ENCODE assay signal across 33 cellular contexts in genomic region chr10:127033569-127034175, GRCh38.
DNase-seq lines count a peak whose midpoint lies in the region; ATAC-seq, FAIRE-seq and TF ChIP-seq lines count a peak whose summit lies in the region.
"Had no signal": no experiment of that assay in that cellular context is flagged by ENCODE, and none has a peak within 500 bp of the region (broad histone marks: within the 10 kb centered on the region; RNA-seq: fewer than 3 reads in every experiment).

No MANE protein-coding gene starts in this region.

- POLR2A ChIA-PET in WTC11 (lab: Charles Lee), result no interaction called here
- POLR2A ChIA-PET in CD8-positive, alpha-beta T cell (lab: Charles Lee), result no interaction called here

- no peak overlapping the region for H3K4me3 ChIP-seq in neural progenitor cell
- H3K4me3 ChIP-seq in pancreas, result no peak overlapping the region
- H3K4me3 ChIP-seq in CD8-positive, alpha-beta T cell (ENCODE audit: low read depth, low read length), result no peak overlapping the region
- H3K4me3 ChIP-seq: BLaER1, esophagus squamous epithelium, gastrocnemius medialis, left ventricle myocardium inferior, suprapubic skin had no signal

- H2BK120ac ChIP-seq in H9 (ENCODE audit: low read depth, low read length, poor library complexity, severe bottlenecking), result no peak overlapping the region

- no CpG with 5 or more reads among the region's 9 CpGs for WGBS in H9 (ENCODE audit: extremely low coverage, insufficient read length, low lambda C conversion rate)
- WGBS in pancreas, 2 donors, result 92% methylated on average over 9 of the region's 9 CpGs

- H3K9me3 ChIP-seq in H9 (ENCODE audit: control insufficient read depth, low read depth, low read length) (no peaks in the 10 kb centered on the region), neural progenitor cell (ENCODE audit: low read depth) (no peaks in the 10 kb centered on the region), pancreas (no peaks in the 10 kb centered on the region)
- no peaks in the 10 kb centered on the region for H3K9me3 ChIP-seq in CD8-positive, alpha-beta T cell (ENCODE audit: low read length)
- H3K9me3 ChIP-seq: BLaER1, esophagus squamous epithelium, gastrocnemius medialis, left ventricle myocardium inferior, SK-N-SH, suprapubic skin had no signal

- no peaks in the 10 kb centered on the region for H3K4me1 Mint-ChIP-seq in H9
- H3K4me1 Mint-ChIP-seq in WTC11, result no peaks in the 10 kb centered on the region
- peaks cover 11% of the 10 kb centered on the region for H3K4me1 Mint-ChIP-seq in neural progenitor cell
- no peaks in the 10 kb centered on the region for H3K4me1 Mint-ChIP-seq in CD8-positive, alpha-beta T cell (ENCODE audit: low read depth)
- H3K4me1 Mint-ChIP-seq: activated naive CD8-positive, alpha-beta T cell treated with anti-CD3 and anti-CD28 coated beads, Interleukin-2, amount 10 ng/mL, durations not matched to agents 7 days and 5 days; IgD-negative memory B cell; naive B cell; stimulated activated naive B cell treated with anti-CD40 and anti-IgM and Interleukin-4, amounts not matched to agents 10 μg/mL and 1 μg/mL and 100 μg/mL, for 72 hours had no signal

- H3K27me3 Mint-ChIP-seq in H9 (ENCODE audit: low read depth) (no peaks in the 10 kb centered on the region), WTC11 (ENCODE audit: low read depth) (no peaks in the 10 kb centered on the region), neural progenitor cell (ENCODE audit: insufficient read depth, low read depth) (no peaks in the 10 kb centered on the region)
- no peaks in the 10 kb centered on the region for H3K27me3 Mint-ChIP-seq in CD8-positive, alpha-beta T cell (ENCODE audit: low read depth)
- H3K27me3 Mint-ChIP-seq: activated naive CD8-positive, alpha-beta T cell treated with anti-CD3 and anti-CD28 coated beads, Interleukin-2, amount 10 ng/mL, durations not matched to agents 7 days and 5 days; IgD-negative memory B cell; naive B cell; stimulated activated naive B cell treated with anti-CD40 and anti-IgM and Interleukin-4, amounts not matched to agents 10 μg/mL and 1 μg/mL and 100 μg/mL, for 72 hours had no signal

- H2BK5ac ChIP-seq in H9 (ENCODE audit: insufficient read length, low read length), result no peak overlapping the region

- CTCF ChIA-PET in WTC11 (lab: Charles Lee), result no interaction called here
- CTCF ChIA-PET in CD8-positive, alpha-beta T cell (lab: Charles Lee), result no interaction called here

- H3K36me3 Mint-ChIP-seq in H9 (ENCODE audit: insufficient read depth in 1 of 3, low read depth in 3 of 3) (peaks cover 25 to 68% (median 61%) of the 10 kb centered on the region in 3 experiments; a peak in 6 of 7 replicates), WTC11 (peaks cover 68% of the 10 kb centered on the region), neural progenitor cell (peaks cover 12% of the 10 kb centered on the region)
- H3K36me3 Mint-ChIP-seq in CD8-positive, alpha-beta T cell, result no peaks in the 10 kb centered on the region
- H3K36me3 Mint-ChIP-seq: activated naive CD8-positive, alpha-beta T cell treated with anti-CD3 and anti-CD28 coated beads, Interleukin-2, amount 10 ng/mL, durations not matched to agents 7 days and 5 days; IgD-negative memory B cell; naive B cell; stimulated activated naive B cell treated with anti-CD40 and anti-IgM and Interleukin-4, amounts not matched to agents 10 μg/mL and 1 μg/mL and 100 μg/mL, for 72 hours had no signal

- H3K14ac ChIP-seq in H9 (ENCODE audit: insufficient read depth, low read length), result no peak overlapping the region

- H3K36me3 ChIP-seq in neural progenitor cell, result no peaks in the 10 kb centered on the region
- H3K36me3 ChIP-seq in pancreas, result peaks cover 0 to 33% (median 4%) of the 10 kb centered on the region in 3 donors
- no peaks in the 10 kb centered on the region for H3K36me3 ChIP-seq in CD8-positive, alpha-beta T cell (ENCODE audit: insufficient read depth, low read length)
- H3K36me3 ChIP-seq: BLaER1, gastrocnemius medialis had no signal

- H3K9me3 Mint-ChIP-seq in H9, result no peaks in the 10 kb centered on the region
- H3K9me3 Mint-ChIP-seq in WTC11, result no peaks in the 10 kb centered on the region
- no peaks in the 10 kb centered on the region for H3K9me3 Mint-ChIP-seq in neural progenitor cell
- H3K9me3 Mint-ChIP-seq in CD8-positive, alpha-beta T cell, result no peaks in the 10 kb centered on the region
- H3K9me3 Mint-ChIP-seq: activated naive CD8-positive, alpha-beta T cell treated with anti-CD3 and anti-CD28 coated beads, Interleukin-2, amount 10 ng/mL, durations not matched to agents 7 days and 5 days; mesothelial cell of epicardium; stimulated activated naive B cell treated with anti-CD40 and anti-IgM and Interleukin-4, amounts not matched to agents 10 μg/mL and 1 μg/mL and 100 μg/mL, for 72 hours; T-helper 1 cell treated with Interleukin-12 subunit alpha and Interleukin-12 subunit beta and Interleukin-4 antibody, amounts not matched to agents 30 μg/mL and 1 μg/mL, for 36 hours had no signal

- H2AK5ac ChIP-seq in H9 (ENCODE audit: insufficient read length, low read length), result no peak overlapping the region

- H3K79me1 ChIP-seq in H9 (ENCODE audit: insufficient read depth, low read depth, low read length, poor library complexity, severe bottlenecking), result no peaks in the 10 kb centered on the region

- no peak overlapping the region for H4K5ac ChIP-seq in H9 (ENCODE audit: insufficient read length, low read depth, low read length)

- H3T11ph ChIP-seq in H9 (ENCODE audit: low read length), result no peak overlapping the region

- no peak overlapping the region for H3K4ac ChIP-seq in H9 (ENCODE audit: low read depth, low read length)

- H3F3A ChIP-seq in neural progenitor cell (ENCODE audit: low read depth), result no peaks in the 10 kb centered on the region

- H3K27ac ChIP-seq in H9 (ENCODE audit: insufficient read length, low read depth, low read length), result no peak overlapping the region
- H3K27ac ChIP-seq in epithelial cell of prostate, result peak overlapping the region; percentile 5
- no peak overlapping the region for H3K27ac ChIP-seq in neural progenitor cell
- H3K27ac ChIP-seq in pancreas, result no peak overlapping the region
- H3K27ac ChIP-seq in CD8-positive, alpha-beta T cell (ENCODE audit: low read depth, low read length), result no peak overlapping the region
- H3K27ac ChIP-seq: BLaER1, esophagus squamous epithelium, gastrocnemius medialis, left ventricle myocardium inferior, suprapubic skin had no signal

- H3K27me3 ChIP-seq in H9 (ENCODE audit: insufficient read depth, low read length) (no peaks in the 10 kb centered on the region), neural progenitor cell (no peaks in the 10 kb centered on the region), pancreas (no peaks in the 10 kb centered on the region)
- H3K27me3 ChIP-seq in CD8-positive, alpha-beta T cell (ENCODE audit: insufficient read depth, low read length), result no peaks in the 10 kb centered on the region
- H3K27me3 ChIP-seq: BLaER1, esophagus squamous epithelium, gastrocnemius medialis, suprapubic skin had no signal

- no peak overlapping the region for H3K56ac ChIP-seq in H9 (ENCODE audit: insufficient read length, low read depth, low read length)

- TF ChIP-seq CTCF in H9 (conservative IDR thresholded peaks at IDR 0.05) (no peak), WTC11 (IDR thresholded peaks at IDR 0.05) (no peak), neural progenitor cell (IDR thresholded peaks at IDR 0.05) (no peak), pancreas (IDR thresholded peaks at IDR 0.05) (no peak)
- no peak for TF ChIP-seq CTCF in CD8-positive, alpha-beta T cell (IDR thresholded peaks at IDR 0.05)

- H3K9ac ChIP-seq in H9 (ENCODE audit: extremely low read depth, insufficient read length, low read length) (no peak overlapping the region), neural progenitor cell (no peak overlapping the region)
- H3K9ac ChIP-seq: BLaER1, SK-N-SH had no signal

- H3K4me3 Mint-ChIP-seq in H9, result no peak overlapping the region
- no peak overlapping the region for H3K4me3 Mint-ChIP-seq in WTC11
- no peak overlapping the region for H3K4me3 Mint-ChIP-seq in neural progenitor cell
- no peak overlapping the region for H3K4me3 Mint-ChIP-seq in CD8-positive, alpha-beta T cell
- H3K4me3 Mint-ChIP-seq: activated naive CD8-positive, alpha-beta T cell treated with anti-CD3 and anti-CD28 coated beads, Interleukin-2, amount 10 ng/mL, durations not matched to agents 7 days and 5 days; IgD-negative memory B cell; immature natural killer cell; mesothelial cell of epicardium; naive B cell; stimulated activated naive B cell treated with anti-CD40 and anti-IgM and Interleukin-4, amounts not matched to agents 10 μg/mL and 1 μg/mL and 100 μg/mL, for 72 hours; T-helper 1 cell treated with Interleukin-12 subunit alpha and Interleukin-12 subunit beta and Interleukin-4 antibody, amounts not matched to agents 30 μg/mL and 1 μg/mL, for 36 hours had no signal

- H2BK12ac ChIP-seq in H9 (ENCODE audit: insufficient read length, low read depth, low read length), result no peak overlapping the region

- no peak for FAIRE-seq in pancreas (lab: Jason Lieb, UNC)
- FAIRE-seq: H1, urothelium cell line had no signal

- no peak overlapping the region for H2BK20ac ChIP-seq in H9 (ENCODE audit: low read depth, low read length, poor library complexity, severe bottlenecking)

- H4K91ac ChIP-seq in H9 (ENCODE audit: insufficient read length, low read depth, low read length), result no peak overlapping the region

- no peak overlapping the region for H4K8ac ChIP-seq in H9 (replicated peaks; ENCODE audit: insufficient read length, low read depth, low read length)

- H3K27ac Mint-ChIP-seq in H9 (peak overlapping the region in 2 of 3 experiments; percentile 5 to 58; a peak in 2 of 7 replicates), WTC11 (peak overlapping the region; percentile 91), neural progenitor cell (peak overlapping the region; percentile 43)
- no peak overlapping the region for H3K27ac Mint-ChIP-seq in CD8-positive, alpha-beta T cell
- H3K27ac Mint-ChIP-seq: activated naive CD8-positive, alpha-beta T cell treated with anti-CD3 and anti-CD28 coated beads, Interleukin-2, amount 10 ng/mL, durations not matched to agents 7 days and 5 days; IgD-negative memory B cell; immature natural killer cell; mesothelial cell of epicardium; naive B cell; stimulated activated naive B cell treated with anti-CD40 and anti-IgM and Interleukin-4, amounts not matched to agents 10 μg/mL and 1 μg/mL and 100 μg/mL, for 72 hours; T-helper 1 cell treated with Interleukin-12 subunit alpha and Interleukin-12 subunit beta and Interleukin-4 antibody, amounts not matched to agents 30 μg/mL and 1 μg/mL, for 36 hours had no signal

- DNase-seq in H9 (no peak), WTC11 (ENCODE audit: low spot score) (no peak), epithelial cell of prostate (ENCODE audit: low read depth, low spot score) (no peak), neural progenitor cell (ENCODE audit: low spot score) (no peak), NCI-H2196 (lab: John Stamatoyannopoulos, UW; ENCODE audit: unreplicated experiment) (no peak), pancreas (no peak)
- no peak for DNase-seq in CD8-positive, alpha-beta T cell
- DNase-seq: activated CD8-positive, alpha-beta memory T cell treated with anti-CD3 and anti-CD28 coated beads for 24 hours; activated gamma-delta T cell; activated naive CD8-positive, alpha-beta T cell treated with anti-CD3 and anti-CD28 coated beads, Interleukin-2, amount 10 ng/mL, durations not matched to agents 7 days and 5 days; activated T-cell treated with anti-CD3 and anti-CD28 coated beads, Interleukin-2, amount 50 U/mL, for 1 hour; effector memory CD4-positive, alpha-beta T cell; esophagus squamous epithelium; gastrocnemius medialis; hippocampal formation; immature natural killer cell; left ventricle myocardium inferior; naive B cell; NCI-H1048; NCI-H1694 treated with DMSO at 0.1 percent for 48 hours; NCI-H774; right cardiac atrium; SK-N-SH; stimulated activated CD4-positive, alpha-beta T cell treated with anti-CD3 and anti-CD28 coated beads, Interleukin-4, amount 100 ng/mL, for 4 hours; stimulated activated naive B cell treated with anti-CD40 and anti-IgM and Interleukin-4, amounts not matched to agents 10 μg/mL and 1 μg/mL and 100 μg/mL, for 72 hours had no signal

- H3K4me2 ChIP-seq in H9 (ENCODE audit: insufficient read depth, insufficient read length, low read length) (no peak overlapping the region), neural progenitor cell (no peak overlapping the region)
- H3K4me2 ChIP-seq: BLaER1, SK-N-SH had no signal

- ATAC-seq in WTC11, result no peak
- no peak for ATAC-seq in pancreas
- ATAC-seq in GM21526 (IDR thresholded peaks at IDR 0.05; ENCODE audit: low FRiP score, unreplicated experiment), result no peak
- no peak for ATAC-seq in CD8-positive, alpha-beta T cell
- ATAC-seq: gastrocnemius medialis; right cardiac atrium; stimulated activated naive B cell treated with anti-CD40 and anti-IgM and Interleukin-4, amounts not matched to agents 10 μg/mL and 1 μg/mL and 100 μg/mL, for 72 hours had no signal

- H3K4me1 ChIP-seq in H9 (ENCODE audit: insufficient read depth, low read length), result no peaks in the 10 kb centered on the region
- H3K4me1 ChIP-seq in neural progenitor cell, result peaks cover 4% of the 10 kb centered on the region
- H3K4me1 ChIP-seq in pancreas, result no peaks in the 10 kb centered on the region
- no peaks in the 10 kb centered on the region for H3K4me1 ChIP-seq in CD8-positive, alpha-beta T cell (ENCODE audit: insufficient read depth, low read length)
- H3K4me1 ChIP-seq: BLaER1, gastrocnemius medialis, suprapubic skin had no signal

- no peak overlapping the region for H3K23ac ChIP-seq in H9 (ENCODE audit: insufficient read length, low read depth, low read length)

- H3K79me2 ChIP-seq in H9 (ENCODE audit: insufficient read depth, low read length) (no peaks in the 10 kb centered on the region), neural progenitor cell (ENCODE audit: low read depth) (no peaks in the 10 kb centered on the region)

- H4K20me1 ChIP-seq in H9 (ENCODE audit: control insufficient read depth, insufficient read depth, insufficient read length), result no peaks in the 10 kb centered on the region
- no peaks in the 10 kb centered on the region for H4K20me1 ChIP-seq in neural progenitor cell (ENCODE audit: low read depth)
- H4K20me1 ChIP-seq: BLaER1 had no signal

- H3K18ac ChIP-seq in H9 (ENCODE audit: insufficient read length, low read depth, low read length), result no peak overlapping the region

- H2BK15ac ChIP-seq in H9 (ENCODE audit: low read depth, low read length), result no peak overlapping the region

- no peaks in the 10 kb centered on the region for H3K23me2 ChIP-seq in H9 (ENCODE audit: insufficient read length, low read depth, low read length, poor library complexity, severe bottlenecking)

- intact Hi-C loops in pancreas (cut with DNase I), result no loop called here
- intact Hi-C loops in CD8-positive, alpha-beta T cell (cut with DNase I, micrococcal nuclease), result no loop called here

- H2AFZ ChIP-seq in H9 (ENCODE audit: low read length) (no peak overlapping the region), neural progenitor cell (replicated peaks) (no peak overlapping the region)
